In genomic region chr5:81826128-81826527, GRCh38 we compare ENCODE assay signal across 15 cellular contexts.
DNase-seq lines count a peak whose midpoint lies in the region; ATAC-seq and TF ChIP-seq lines count a peak whose summit lies in the region.
"Had no signal": no experiment of that assay in that cellular context is flagged by ENCODE, and none has a peak within 500 bp of the region (broad histone marks: within the 10 kb centered on the region; RNA-seq: fewer than 3 reads in every experiment).

No MANE protein-coding gene starts in this region.

- no peaks in the 10 kb centered on the region for H3K9me2 ChIP-seq in GM23248 (ENCODE audit: insufficient read depth)

- H3K4me2 ChIP-seq in GM23248 (ENCODE audit: unreplicated experiment), result no peak overlapping the region
- H3K4me2 ChIP-seq: smooth muscle cell had no signal

- no peaks in the 10 kb centered on the region for H3K27me3 Mint-ChIP-seq in activated CD8-positive, alpha-beta T cell treated with anti-CD3 and anti-CD28 coated beads for 36 hours

- H3K9me3 ChIP-seq in GM23248 (ENCODE audit: low read depth) (no peaks in the 10 kb centered on the region), HAP-1 (no peaks in the 10 kb centered on the region)
- H3K9me3 ChIP-seq: pancreas, tibial nerve had no signal

- intact Hi-C loops in sciatic nerve (cut with DNase I), result no loop called here
- intact Hi-C loops in activated CD8-positive, alpha-beta T cell treated with anti-CD3 and anti-CD28 coated beads for 36 hours (cut with micrococcal nuclease), result no loop called here

- no peak overlapping the region for H3K9ac ChIP-seq in GM23248

- H3K4me3 Mint-ChIP-seq in activated CD8-positive, alpha-beta T cell treated with anti-CD3 and anti-CD28 coated beads for 36 hours, result no peak overlapping the region
- H3K4me3 Mint-ChIP-seq: activated B cell treated with CpG ODN at 0.5 μM for 24 hours; CD4-positive, CD25-positive, alpha-beta regulatory T cell; stimulated activated effector memory CD8-positive, alpha-beta T cell treated with anti-CD3 and anti-CD28 coated beads, Interleukin-12 subunit alpha, Interleukin-12 subunit beta, amount 100 ng/mL, for 72 hours; T-helper 1 cell treated with Interleukin-12 subunit alpha and Interleukin-12 subunit beta and Interleukin-4 antibody, amounts not matched to agents 30 μg/mL and 1 μg/mL, for 36 hours had no signal

- WGBS in GM23248 (ENCODE audit: low coverage in 1 of 2, low lambda C conversion rate in 2 of 2, missing lambda C conversion rate in 2 of 2), 2 experiments, result 51 to 55% methylated on average over 2 of the region's 2 CpGs

- in situ Hi-C loops in GM23248 (cut with MboI), result no loop called here
- in situ Hi-C loops in HAP-1 (cut with MboI; ENCODE audit: low sequenced_read_pairs), result no loop called here

- H3F3A ChIP-seq in GM23248 (ENCODE audit: insufficient read depth), result peaks cover 13% of the 10 kb centered on the region; the same call in 1 of the 2 replicates

- POLR2A ChIA-PET in activated CD8-positive, alpha-beta T cell treated with anti-CD3 and anti-CD28 coated beads for 36 hours (lab: Charles Lee), result no interaction called here

- CTCF ChIA-PET in activated CD8-positive, alpha-beta T cell treated with anti-CD3 and anti-CD28 coated beads for 36 hours (lab: Charles Lee), result interaction anchor here (1.1 to 2.0 kb wide), 3 partner anchors 10 to 17 kb away, joined by 3 to 4 read pairs (median 4); no protein-coding TSS in a partner anchor

- H4K20me1 ChIP-seq in GM23248 (ENCODE audit: insufficient read depth), result no peaks in the 10 kb centered on the region

- H3K4me3 ChIP-seq in GM23248 (no peak overlapping the region), foreskin fibroblast (ENCODE audit: low read depth in 1 of 2, low read length in 2 of 2) (no peak overlapping the region), HAP-1 (no peak overlapping the region)
- H3K4me3 ChIP-seq: coronary artery, pancreas, smooth muscle cell, tibial nerve had no signal

- peak; percentile 48 for DNase-seq in GM23248
- peak; percentile 17 for DNase-seq in amniotic epithelial cell (ENCODE audit: low read depth)
- peak; percentile 35 to 74 for DNase-seq in foreskin fibroblast
- DNase-seq in sciatic nerve (ENCODE audit: low spot score), result no peak
- no peak for DNase-seq in activated CD8-positive, alpha-beta T cell treated with anti-CD3 and anti-CD28 coated beads for 36 hours
- DNase-seq in HAP-1 (ENCODE audit: low spot score in 2 of 2), result no peak
- DNase-seq: activated B cell treated with CpG ODN at 0.5 μM for 24 hours; CD4-positive, CD25-positive, alpha-beta regulatory T cell; pancreas had no signal

- H3K27ac Mint-ChIP-seq in activated CD8-positive, alpha-beta T cell treated with anti-CD3 and anti-CD28 coated beads for 36 hours, result no peak overlapping the region
- H3K27ac Mint-ChIP-seq: activated B cell treated with CpG ODN at 0.5 μM for 24 hours; CD4-positive, CD25-positive, alpha-beta regulatory T cell; stimulated activated effector memory CD8-positive, alpha-beta T cell treated with anti-CD3 and anti-CD28 coated beads, Interleukin-12 subunit alpha, Interleukin-12 subunit beta, amount 100 ng/mL, for 72 hours; T-helper 1 cell treated with Interleukin-12 subunit alpha and Interleukin-12 subunit beta and Interleukin-4 antibody, amounts not matched to agents 30 μg/mL and 1 μg/mL, for 36 hours had no signal

- H3K27me3 ChIP-seq in GM23248 (replicated peaks; ENCODE audit: insufficient read depth) (no peaks in the 10 kb centered on the region), HAP-1 (ENCODE audit: low read depth) (no peaks in the 10 kb centered on the region)
- H3K27me3 ChIP-seq: pancreas, tibial nerve had no signal

- H3K36me3 ChIP-seq in GM23248 (ENCODE audit: low read depth) (no peaks in the 10 kb centered on the region), HAP-1 (replicated peaks) (no peaks in the 10 kb centered on the region)
- H3K36me3 ChIP-seq: pancreas, tibial nerve had no signal

- no peaks in the 10 kb centered on the region for H3K79me2 ChIP-seq in GM23248 (ENCODE audit: insufficient read depth)

- peaks cover 3% of the 10 kb centered on the region for H3K4me1 Mint-ChIP-seq in activated CD8-positive, alpha-beta T cell treated with anti-CD3 and anti-CD28 coated beads for 36 hours (ENCODE audit: low read depth)
- H3K4me1 Mint-ChIP-seq: stimulated activated effector memory CD8-positive, alpha-beta T cell treated with anti-CD3 and anti-CD28 coated beads, Interleukin-12 subunit alpha, Interleukin-12 subunit beta, amount 100 ng/mL, for 72 hours had no signal

- H3K9me3 Mint-ChIP-seq in activated CD8-positive, alpha-beta T cell treated with anti-CD3 and anti-CD28 coated beads for 36 hours, result no peaks in the 10 kb centered on the region
- H3K9me3 Mint-ChIP-seq: activated B cell treated with CpG ODN at 0.5 μM for 24 hours; CD4-positive, CD25-positive, alpha-beta regulatory T cell; stimulated activated effector memory CD8-positive, alpha-beta T cell treated with anti-CD3 and anti-CD28 coated beads, Interleukin-12 subunit alpha, Interleukin-12 subunit beta, amount 100 ng/mL, for 72 hours; T-helper 1 cell treated with Interleukin-12 subunit alpha and Interleukin-12 subunit beta and Interleukin-4 antibody, amounts not matched to agents 30 μg/mL and 1 μg/mL, for 36 hours had no signal

- no peak overlapping the region for H2AFZ ChIP-seq in GM23248

- peak; percentile 30 for TF ChIP-seq CTCF in foreskin fibroblast (IDR thresholded peaks at IDR 0.05; ENCODE audit: low read depth, low read length)
- no peak for TF ChIP-seq CTCF in activated CD8-positive, alpha-beta T cell treated with anti-CD3 and anti-CD28 coated beads for 36 hours (IDR thresholded peaks at IDR 0.05)

- ATAC-seq in sciatic nerve, result peak; percentile 44
- ATAC-seq in activated CD8-positive, alpha-beta T cell treated with anti-CD3 and anti-CD28 coated beads for 36 hours, result no peak
- ATAC-seq in GM21528 (IDR thresholded peaks at IDR 0.05; ENCODE audit: low FRiP score, unreplicated experiment), result no peak
- ATAC-seq: stimulated activated effector memory CD8-positive, alpha-beta T cell treated with anti-CD3 and anti-CD28 coated beads, Interleukin-12 subunit alpha, Interleukin-12 subunit beta, amount 100 ng/mL, for 72 hours had no signal

- H3K36me3 Mint-ChIP-seq in activated CD8-positive, alpha-beta T cell treated with anti-CD3 and anti-CD28 coated beads for 36 hours (ENCODE audit: low read depth), result no peaks in the 10 kb centered on the region
- H3K36me3 Mint-ChIP-seq: CD4-positive, CD25-positive, alpha-beta regulatory T cell; stimulated activated effector memory CD8-positive, alpha-beta T cell treated with anti-CD3 and anti-CD28 coated beads, Interleukin-12 subunit alpha, Interleukin-12 subunit beta, amount 100 ng/mL, for 72 hours had no signal

- H3K27ac ChIP-seq in GM23248, result 0 out of 2 replicates have a peak overlapping the region, but pooled peaks have one; percentile 53
- H3K27ac ChIP-seq: pancreas had no signal

- peaks cover 17% of the 10 kb centered on the region for H3K4me1 ChIP-seq in GM23248 (ENCODE audit: insufficient read depth)
- no peaks in the 10 kb centered on the region for H3K4me1 ChIP-seq in HAP-1
- H3K4me1 ChIP-seq: pancreas had no signal

Comparison
In these comparisons a context has a peak if more than half of its experiments do, and no peak if none do; other contexts are left out.
1. DNase-seq: peak in GM23248 (single experiment), amniotic epithelial cell (single experiment) and foreskin fibroblast (2 of 2); none in sciatic nerve (single experiment), activated CD8-positive, alpha-beta T cell treated with anti-CD3 and anti-CD28 coated beads for 36 hours (single experiment) and HAP-1 (0 of 2).